In the genomic region with DNA sequence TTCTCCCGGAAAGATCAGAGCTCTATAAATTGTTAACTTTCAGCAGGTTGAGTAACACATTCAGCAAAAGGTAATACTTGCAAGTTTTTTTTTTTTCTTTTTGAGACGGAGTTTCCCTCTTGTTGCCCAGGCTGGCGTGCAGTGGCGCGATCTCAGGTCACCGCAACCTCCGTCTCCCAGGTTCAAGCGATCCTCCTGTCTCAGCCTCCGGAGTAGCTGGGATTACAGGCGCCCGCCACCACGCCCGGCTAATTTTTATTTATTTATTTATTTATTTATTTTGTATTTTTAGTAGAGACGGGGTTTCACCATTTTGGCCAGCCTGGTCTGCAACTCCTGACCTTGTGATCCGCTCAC, we compare ENCODE assay signal across 8 cellular contexts. TPM values are rescaled to one million over a fixed set of nuclear protein-coding genes. Genes with fewer than 3 reads are reported as not detected.
DNase-seq lines count a peak whose midpoint lies in the region; TF ChIP-seq lines count a peak whose summit lies in the region.
"Not testable (repeated sequence)": the region's sequence is repeated elsewhere in the genome, so short reads cannot be mapped to it uniquely, and the experiment has no call there.

No MANE protein-coding gene starts in this region.

- intact Hi-C loops in adrenal gland (cut with DNase I) = not testable (repeated sequence)

- not testable (repeated sequence) for H3K27me3 ChIP-seq in BE2C; HUES48 (ENCODE audit: control insufficient read depth, insufficient read depth, low read length); adrenal gland; endodermal cell (ENCODE audit: control insufficient read depth, insufficient read depth, low read length, poor library complexity, severe bottlenecking)

- not testable (repeated sequence) for H3K36me3 ChIP-seq in BE2C; adrenal gland (replicated peaks in 1 of 2)
- H3K36me3 ChIP-seq in HUES48 (ENCODE audit: control insufficient read depth, insufficient read depth, low read length) (peaks cover 14% of the 10 kb centered on the region), endodermal cell (ENCODE audit: control insufficient read depth, insufficient read depth, low read length) (peaks cover 10% of the 10 kb centered on the region)

- H3K36me3 Mint-ChIP-seq in T-helper 1 cell treated with Interleukin-12 subunit alpha and Interleukin-12 subunit beta and Interleukin-4 antibody, amounts not matched to agents 30 μg/mL and 1 μg/mL, for 36 hours (ENCODE audit: low read depth) = peaks cover 12% of the 10 kb centered on the region
- not testable (repeated sequence) for H3K36me3 Mint-ChIP-seq in endodermal cell (ENCODE audit: low read depth)
- H3K36me3 Mint-ChIP-seq in immature natural killer cell (peaks cover 7 to 14% (median 9%) of the 10 kb centered on the region in 3 donors), nephron progenitor cell (ENCODE audit: low read depth) (peaks cover 15% of the 10 kb centered on the region)
- H3K36me3 Mint-ChIP-seq in stimulated activated naive CD8-positive, alpha-beta T cell treated with anti-CD3 and anti-CD28 coated beads, Interleukin-15, Interleukin-2, amounts not matched to agents 100 ng/mL and 50 ng/mL, for 24 hours (ENCODE audit: low read depth) = peaks cover 19% of the 10 kb centered on the region

- H3K4me3 Mint-ChIP-seq in T-helper 1 cell treated with Interleukin-12 subunit alpha and Interleukin-12 subunit beta and Interleukin-4 antibody, amounts not matched to agents 30 μg/mL and 1 μg/mL, for 36 hours = peak overlapping the region; percentile 94
- peak overlapping the region; percentile 96 for H3K4me3 Mint-ChIP-seq in endodermal cell
- peak overlapping the region; percentile 88 to 96 (median 92) for H3K4me3 Mint-ChIP-seq in immature natural killer cell
- H3K4me3 Mint-ChIP-seq in nephron progenitor cell = peak overlapping the region; percentile 94
- peak overlapping the region; percentile 98 for H3K4me3 Mint-ChIP-seq in stimulated activated naive CD8-positive, alpha-beta T cell treated with anti-CD3 and anti-CD28 coated beads, Interleukin-15, Interleukin-2, amounts not matched to agents 100 ng/mL and 50 ng/mL, for 24 hours

- H3K9ac ChIP-seq in HUES48 (ENCODE audit: low read depth, low read length) (peak overlapping the region; percentile 21), endodermal cell (ENCODE audit: extremely low read depth, low read length, poor library complexity, severe bottlenecking) (peak overlapping the region; percentile 80)

- H3K9me3 ChIP-seq in BE2C; HUES48 (ENCODE audit: control insufficient read depth, insufficient read depth, low read length); adrenal gland (replicated peaks in 1 of 3); endodermal cell (ENCODE audit: control insufficient read depth, low read length): not testable (repeated sequence)

- TF ChIP-seq POLR2A in adrenal gland (IDR thresholded peaks at IDR 0.05) = not testable (repeated sequence)

- peak overlapping the region; percentile 64 for H3K4me3 ChIP-seq in BE2C (ENCODE audit: low read depth, low read length)
- H3K4me3 ChIP-seq in HUES48 (ENCODE audit: low read depth, low read length) = peak overlapping the region; percentile 77
- H3K4me3 ChIP-seq in adrenal gland = peak overlapping the region in 3 of 4 donors; percentile 55 to 92 (median 65)
- H3K4me3 ChIP-seq in endodermal cell (ENCODE audit: low read length) = peak overlapping the region; percentile 90

- H3K27ac ChIP-seq in HUES48 (ENCODE audit: low read depth, low read length) = peak overlapping the region; percentile 58
- peak overlapping the region in 4 of 5 donors; percentile 41 to 74 (median 60) for H3K27ac ChIP-seq in adrenal gland
- peak overlapping the region; percentile 89 for H3K27ac ChIP-seq in endodermal cell (ENCODE audit: low read depth, low read length)

- not testable (repeated sequence) for H3K27me3 Mint-ChIP-seq in T-helper 1 cell treated with Interleukin-12 subunit alpha and Interleukin-12 subunit beta and Interleukin-4 antibody, amounts not matched to agents 30 μg/mL and 1 μg/mL, for 36 hours (ENCODE audit: low read depth); endodermal cell (ENCODE audit: insufficient read depth); nephron progenitor cell (ENCODE audit: low read depth, poor library complexity); stimulated activated naive CD8-positive, alpha-beta T cell treated with anti-CD3 and anti-CD28 coated beads, Interleukin-15, Interleukin-2, amounts not matched to agents 100 ng/mL and 50 ng/mL, for 24 hours
- peaks cover 0 to 13% (median 4%) of the 10 kb centered on the region in 3 donors for H3K27me3 Mint-ChIP-seq in immature natural killer cell (ENCODE audit: low read depth in 3 of 3)

- peaks cover 17% of the 10 kb centered on the region for H3K4me1 Mint-ChIP-seq in T-helper 1 cell treated with Interleukin-12 subunit alpha and Interleukin-12 subunit beta and Interleukin-4 antibody, amounts not matched to agents 30 μg/mL and 1 μg/mL, for 36 hours (ENCODE audit: low read depth)
- H3K4me1 Mint-ChIP-seq in endodermal cell (peaks cover 10% of the 10 kb centered on the region), immature natural killer cell (peaks cover 21 to 33% of the 10 kb centered on the region in 2 donors), nephron progenitor cell (peaks cover 28% of the 10 kb centered on the region)
- H3K4me1 Mint-ChIP-seq in stimulated activated naive CD8-positive, alpha-beta T cell treated with anti-CD3 and anti-CD28 coated beads, Interleukin-15, Interleukin-2, amounts not matched to agents 100 ng/mL and 50 ng/mL, for 24 hours (ENCODE audit: low read depth) = peaks cover 33% of the 10 kb centered on the region

- not testable (repeated sequence) for H3K9me3 Mint-ChIP-seq in T-helper 1 cell treated with Interleukin-12 subunit alpha and Interleukin-12 subunit beta and Interleukin-4 antibody, amounts not matched to agents 30 μg/mL and 1 μg/mL, for 36 hours; endodermal cell; immature natural killer cell; nephron progenitor cell; stimulated activated naive CD8-positive, alpha-beta T cell treated with anti-CD3 and anti-CD28 coated beads, Interleukin-15, Interleukin-2, amounts not matched to agents 100 ng/mL and 50 ng/mL, for 24 hours

- not testable (repeated sequence) for DNase-seq in BE2C, adrenal gland, endodermal cell, immature natural killer cell, nephron progenitor cell

- 80 to 84% (median 83%) methylated on average over 15 of the region's 15 CpGs for WGBS in adrenal gland, 4 donors
- 92 to 98% methylated on average over 10 to 11 of the region's 15 CpGs for WGBS in endodermal cell (ENCODE audit: insufficient coverage in 1 of 2, insufficient read length in 1 of 2), 2 experiments

- TF ChIP-seq CTCF in BE2C (IDR thresholded peaks at IDR 0.05; ENCODE audit: low read depth, low read length); adrenal gland (IDR thresholded peaks at IDR 0.05); endodermal cell (conservative IDR thresholded peaks at IDR 0.05); nephron progenitor cell (IDR thresholded peaks at IDR 0.05): not testable (repeated sequence)

- peak overlapping the region; percentile 87 for H3K27ac Mint-ChIP-seq in T-helper 1 cell treated with Interleukin-12 subunit alpha and Interleukin-12 subunit beta and Interleukin-4 antibody, amounts not matched to agents 30 μg/mL and 1 μg/mL, for 36 hours
- H3K27ac Mint-ChIP-seq in endodermal cell = peak overlapping the region; percentile 85
- peak overlapping the region; percentile 74 to 91 (median 88) for H3K27ac Mint-ChIP-seq in immature natural killer cell
- peak overlapping the region; percentile 56 for H3K27ac Mint-ChIP-seq in nephron progenitor cell
- peak overlapping the region; percentile 95 for H3K27ac Mint-ChIP-seq in stimulated activated naive CD8-positive, alpha-beta T cell treated with anti-CD3 and anti-CD28 coated beads, Interleukin-15, Interleukin-2, amounts not matched to agents 100 ng/mL and 50 ng/mL, for 24 hours

- H3K4me1 ChIP-seq in BE2C; HUES48 (ENCODE audit: control insufficient read depth, insufficient read depth, low read length); endodermal cell (ENCODE audit: control insufficient read depth, insufficient read depth, low read length): not testable (repeated sequence)
- peaks cover 9 to 24% of the 10 kb centered on the region in 2 donors for H3K4me1 ChIP-seq in adrenal gland (replicated peaks in 1 of 2)

RNA-seq across cellular contexts. Expression of a gene that starts 0.5 kb away (rescaled TPM):
- polyA plus RNA-seq in BE2C (2012; ENCODE audit: insufficient read depth, insufficient read length, low read depth) = 46.6 TPM
- total RNA-seq in adrenal gland = 10 to 100 TPM; 31.5 to 90.4 (median 51.3) TPM
- 10 to 100 TPM; 15.8 to 51.3 (median 19.1) TPM for polyA plus RNA-seq in adrenal gland
- total RNA-seq in endodermal cell = 10 to 100 TPM; 33.2 to 33.9 TPM
- polyA plus RNA-seq in endodermal cell (2013, experiment 1 of 2) = 44.3 TPM
- polyA plus RNA-seq in endodermal cell (2013, experiment 2 of 2) = 40.9 TPM
- polyA plus RNA-seq in immature natural killer cell = 10 to 100 TPM; 32.1 to 47.8 (median 39.9) TPM
